23 cellular contexts compared by ENCODE assay signal in the genomic region with DNA sequence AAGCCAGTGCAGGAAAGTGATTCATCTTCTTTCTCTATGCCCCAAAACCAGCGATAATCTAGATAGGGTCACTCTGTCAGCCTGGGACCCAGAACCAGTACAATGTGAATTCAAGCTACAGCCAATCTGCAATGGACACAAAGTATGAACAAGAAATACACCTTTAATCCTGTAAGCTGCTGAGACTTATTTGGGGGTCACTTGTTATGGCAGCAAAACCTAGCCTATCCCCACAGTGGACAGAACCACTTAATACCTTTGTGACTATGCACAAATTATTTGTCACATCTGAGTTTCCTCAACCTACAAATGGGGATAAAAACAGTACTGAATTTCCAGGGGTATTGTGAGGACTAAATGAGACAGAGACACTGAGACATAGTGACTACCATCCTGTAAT. TPM values are rescaled to one million over a fixed set of nuclear protein-coding genes. Genes with fewer than 3 reads are reported as not detected.
DNase-seq lines count a peak whose midpoint lies in the region; ATAC-seq, FAIRE-seq and TF ChIP-seq lines count a peak whose summit lies in the region.
"Had no signal": no experiment of that assay in that cellular context is flagged by ENCODE, and none has a peak within 500 bp of the region (broad histone marks: within the 10 kb centered on the region; RNA-seq: fewer than 3 reads in every experiment).

No MANE protein-coding gene starts in this region.

- H3K79me2 ChIP-seq in HepG2 (ENCODE audit: insufficient read depth, low read length) (no peaks in the 10 kb centered on the region), parathyroid adenoma (no peaks in the 10 kb centered on the region)

- POLR2A ChIA-PET in HepG2 (lab: Yijun Ruan, JAX), result no interaction called here

- H3K36me3 ChIP-seq in HepG2 (replicated peaks in 1 of 2; ENCODE audit: control insufficient read depth in 1 of 2, insufficient read depth in 2 of 2, low read length in 2 of 2) (no peaks in the 10 kb centered on the region), right lobe of liver (peaks cover 0 to 7% (median 2%) of the 10 kb centered on the region in 4 donors), endocrine pancreas (ENCODE audit: control insufficient read depth, insufficient read depth, low read length) (no peaks in the 10 kb centered on the region), parathyroid adenoma (ENCODE audit: control insufficient read depth, insufficient read depth, low read length) (no peaks in the 10 kb centered on the region)

- in situ Hi-C loops in HepG2 (cut with HindIII; ENCODE audit: extremely low pct_ligation_motif_present, low pct_unique_long_range_greater_than_20kb) (no loop called here), GM13977 (cut with MboI; ENCODE audit: low pct_unique_long_range_greater_than_20kb, low sequenced_read_pairs, unreplicated experiment) (no loop called here)

- TF ChIP-seq POLR2A in HepG2 (IDR thresholded peaks at IDR 0.05; ENCODE audit: insufficient read depth in 1 of 2, low read depth in 2 of 2, low read length in 2 of 2) (no peak), right lobe of liver (IDR thresholded peaks at IDR 0.05) (no peak)

- CTCF ChIA-PET in HepG2 (lab: Yijun Ruan, JAX; ENCODE audit: low intra/inter-chr PET ratio, low total read pairs), result no interaction called here

- BruUV-seq in HepG2 (replicated peaks; lab: Mats Ljungman, UMichigan), result no TSS peak

- ATAC-seq in HepG2 (no peak), right lobe of liver (no peak), HG02642 (IDR thresholded peaks at IDR 0.05; ENCODE audit: poor library complexity, unreplicated experiment) (no peak), GM21825 (IDR thresholded peaks at IDR 0.05; ENCODE audit: unreplicated experiment) (no peak)
- ATAC-seq: A549; CD8-positive, alpha-beta T cell had no signal

- no peak for DNase-seq in HepG2 (ENCODE audit: low spot score)
- no peak for DNase-seq in right lobe of liver
- no peak for DNase-seq in GM13977 (ENCODE audit: low spot score)
- DNase-seq: AML-193; Caco-2; Calu3; CD4-positive, alpha-beta T cell; CD8-positive, alpha-beta T cell; DMS79 treated with DMSO at 0.1 percent for 48 hours; GF-D8 had no signal

- H3K27ac ChIP-seq in HepG2 (ENCODE audit: extremely low read length, insufficient read depth, low read length) (no peak overlapping the region), right lobe of liver (no peak overlapping the region), parathyroid adenoma (peak overlapping the region; percentile 89)
- H3K27ac ChIP-seq: 22Rv1; A549; BLaER1 treated with 17β-estradiol and CSF1 and Interleukin-3, amounts not matched to agents 10 nM and 100 nM; C4-2B had no signal

- no peak for TF ChIP-seq EP300 in HepG2 (IDR thresholded peaks at IDR 0.05; ENCODE audit: low read depth in 2 of 2, low read length in 2 of 2)
- TF ChIP-seq EP300 in HepG2 (CRISPR knock-in tag; IDR thresholded peaks at IDR 0.05; ENCODE audit: borderline replicate concordance), result no peak

- H3K4me3 ChIP-seq in HepG2 (replicated peaks in 1 of 3; ENCODE audit: insufficient read depth in 1 of 3, low read depth in 2 of 3, low read length in 3 of 3) (no peak overlapping the region), right lobe of liver (no peak overlapping the region), endocrine pancreas (ENCODE audit: control insufficient read depth, insufficient read depth, low read length) (peak overlapping the region; percentile 23), parathyroid adenoma (ENCODE audit: low read depth, low read length) (no peak overlapping the region)
- H3K4me3 ChIP-seq: A549; BLaER1 treated with 17β-estradiol and CSF1 and Interleukin-3, amounts not matched to agents 10 nM and 100 nM had no signal

- no peak for TF ChIP-seq RAD21 in HepG2 (CRISPR knock-in tag; IDR thresholded peaks at IDR 0.05)

- no peak overlapping the region for H3K9ac ChIP-seq in HepG2 (ENCODE audit: insufficient read depth, low read depth, low read length)
- H3K9ac ChIP-seq in endocrine pancreas (ENCODE audit: control insufficient read depth, insufficient read depth, low read length), result peak overlapping the region; percentile 11
- H3K9ac ChIP-seq in parathyroid adenoma, result no peak overlapping the region
- H3K9ac ChIP-seq: BLaER1 treated with 17β-estradiol and CSF1 and Interleukin-3, amounts not matched to agents 10 nM and 100 nM had no signal

- H3K4me1 ChIP-seq in HepG2 (ENCODE audit: insufficient read depth, low read length), result no peaks in the 10 kb centered on the region
- H3K4me1 ChIP-seq in right lobe of liver, result peaks cover 0 to 10% (median 4%) of the 10 kb centered on the region in 4 donors
- no peaks in the 10 kb centered on the region for H3K4me1 ChIP-seq in endocrine pancreas (ENCODE audit: control insufficient read depth, insufficient read depth, low read length)
- H3K4me1 ChIP-seq in parathyroid adenoma, result peaks cover 31% of the 10 kb centered on the region
- H3K4me1 ChIP-seq: A549, Caco-2 had no signal

- 100% methylated on average over 1 of the region's 1 CpG for WGBS in HepG2 (ENCODE audit: low lambda C conversion rate)
- WGBS in right lobe of liver (ENCODE audit: insufficient coverage, low coverage, low lambda C conversion rate, missing lambda C conversion rate), result no CpG with 5 or more reads among the region's 1 CpG

- intact Hi-C loops in HepG2 (cut with micrococcal nuclease; ENCODE audit: unreplicated experiment) (no loop called here), right lobe of liver (cut with DNase I) (no loop called here)

- H3K4me2 ChIP-seq in HepG2 (ENCODE audit: low read depth, low read length) (no peak overlapping the region), parathyroid adenoma (ENCODE audit: low read length) (peak overlapping the region; percentile 54)
- H3K4me2 ChIP-seq: A549 had no signal

- no peak for FAIRE-seq in HepG2 (lab: Jason Lieb, UNC)
- FAIRE-seq: A549, D721Med, G401.6, GM12891, GM18507, GM19239 had no signal

- no peak for TF ChIP-seq CTCF in HepG2 (CRISPR knock-in tag; IDR thresholded peaks at IDR 0.05)
- no peak for TF ChIP-seq CTCF in right lobe of liver (IDR thresholded peaks at IDR 0.05)
- no peak for TF ChIP-seq CTCF in parathyroid adenoma (IDR thresholded peaks at IDR 0.05)
- no peak for TF ChIP-seq CTCF in GM13977 (IDR thresholded peaks at IDR 0.05; ENCODE audit: extremely low read depth, insufficient read depth, missing control alignments)

- H3K9me3 ChIP-seq in HepG2 (ENCODE audit: low read length) (no peaks in the 10 kb centered on the region), right lobe of liver (no peaks in the 10 kb centered on the region), endocrine pancreas (ENCODE audit: control insufficient read depth, low read length) (no peaks in the 10 kb centered on the region), parathyroid adenoma (ENCODE audit: control insufficient read depth, low read length) (no peaks in the 10 kb centered on the region)
- H3K9me3 ChIP-seq: A549; BLaER1 treated with 17β-estradiol and CSF1 and Interleukin-3, amounts not matched to agents 10 nM and 100 nM; Caco-2 had no signal

- no peak overlapping the region for H2AFZ ChIP-seq in HepG2 (ENCODE audit: low read length)
- no peak overlapping the region for H2AFZ ChIP-seq in parathyroid adenoma

- H3K27me3 ChIP-seq in HepG2 (ENCODE audit: control insufficient read depth in 1 of 2, insufficient read depth in 2 of 2, low read length in 2 of 2) (no peaks in the 10 kb centered on the region), right lobe of liver (no peaks in the 10 kb centered on the region), endocrine pancreas (ENCODE audit: control insufficient read depth, insufficient read depth, low read length) (no peaks in the 10 kb centered on the region), parathyroid adenoma (ENCODE audit: control insufficient read depth, insufficient read depth, low read length) (no peaks in the 10 kb centered on the region)
- H3K27me3 ChIP-seq: BLaER1 treated with 17β-estradiol and CSF1 and Interleukin-3, amounts not matched to agents 10 nM and 100 nM had no signal

- H4K20me1 ChIP-seq in HepG2 (ENCODE audit: insufficient read depth, low read length), result no peaks in the 10 kb centered on the region

TF ChIP-seq in HepG2, 621 proteins besides CTCF, POLR2A, EP300 and RAD21:
- TF ChIP-seq, protein P1, sequence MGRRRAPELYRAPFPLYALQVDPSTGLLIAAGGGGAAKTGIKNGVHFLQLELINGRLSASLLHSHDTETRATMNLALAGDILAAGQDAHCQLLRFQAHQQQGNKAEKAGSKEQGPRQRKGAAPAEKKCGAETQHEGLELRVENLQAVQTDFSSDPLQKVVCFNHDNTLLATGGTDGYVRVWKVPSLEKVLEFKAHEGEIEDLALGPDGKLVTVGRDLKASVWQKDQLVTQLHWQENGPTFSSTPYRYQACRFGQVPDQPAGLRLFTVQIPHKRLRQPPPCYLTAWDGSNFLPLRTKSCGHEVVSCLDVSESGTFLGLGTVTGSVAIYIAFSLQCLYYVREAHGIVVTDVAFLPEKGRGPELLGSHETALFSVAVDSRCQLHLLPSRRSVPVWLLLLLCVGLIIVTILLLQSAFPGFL (CRISPR knock-in tag; IDR thresholded peaks at IDR 0.05), result no peak
- TF ChIP-seq ZNF484 (CRISPR knock-in tag; IDR thresholded peaks at IDR 0.05; ENCODE audit: borderline replicate concordance, low read depth), result no peak
- TF ChIP-seq NFKBIZ (CRISPR knock-in tag; IDR thresholded peaks at IDR 0.05), result no peak
- TF ChIP-seq ZNF12 (CRISPR knock-in tag; IDR thresholded peaks at IDR 0.05), result peak; percentile 85

RNA-seq across cellular contexts. Expression of a gene that starts 50.0 kb away (rescaled TPM):
- total RNA-seq in HepG2 (2016; rRNA removed; fragmentation: Illumina TruSeq; extraction: Trizol) (3.9 and 4.1 TPM in 2 replicates), right lobe of liver (10 to 100 TPM in 3 of 6 experiments, 1 to 10 TPM in 3; 6.4 to 13.5 (median 9.8) TPM)
- total RNA-seq in HepG2 (2016; cell fraction: cytosol; rRNA removed; fragmentation: Illumina TruSeq; extraction: Trizol; ENCODE audit: low read depth), result 2.2 and 2.4 TPM in 2 replicates
- 4.4 and 6.1 TPM in 2 replicates for total RNA-seq in HepG2 (2016; cell fraction: insoluble cytoplasmic fraction; rRNA removed; fragmentation: Illumina TruSeq; extraction: Trizol)
- 3.6 and 4.0 TPM in 2 replicates for total RNA-seq in HepG2 (2016; cell fraction: membrane; rRNA removed; fragmentation: Illumina TruSeq; extraction: Trizol)
- 5.2 and 5.6 TPM in 2 replicates for total RNA-seq in HepG2 (2016; cell fraction: nucleus; rRNA removed; fragmentation: Illumina TruSeq; extraction: Trizol)
- polyA plus RNA-seq in HepG2 (2011; rRNA removed), result 2.1 and 3.3 TPM in 2 replicates
- polyA plus RNA-seq in HepG2 (2011; cell fraction: cytosol; rRNA removed), result 2.3 and 3.3 TPM in 2 replicates
- 4.8 and 6.1 TPM in 2 replicates for polyA plus RNA-seq in HepG2 (2011; cell fraction: nucleus; rRNA removed)
- 1.3 and 1.9 TPM in 2 replicates for polyA plus RNA-seq in HepG2 (2012)
- 2.0 and 2.4 TPM in 2 replicates for polyA plus RNA-seq in HepG2 (2016; cell fraction: cytosol; fragmentation: Illumina TruSeq; extraction: Trizol; ENCODE audit: low read depth)
- polyA plus RNA-seq in HepG2 (2016; cell fraction: insoluble cytoplasmic fraction; fragmentation: Illumina TruSeq; extraction: Trizol; ENCODE audit: low read depth), result 2.8 and 3.9 TPM in 2 replicates
- polyA plus RNA-seq in HepG2 (2016; cell fraction: membrane; fragmentation: Illumina TruSeq; extraction: Trizol; ENCODE audit: low read depth), result 3.1 and 3.5 TPM in 2 replicates
- 5.0 and 6.3 TPM in 2 replicates for polyA plus RNA-seq in HepG2 (2016; cell fraction: nucleus; fragmentation: Illumina TruSeq; extraction: Trizol; ENCODE audit: insufficient read depth, low read depth)
- 5.4 and 25.9 TPM in 2 replicates for polyA minus RNA-seq in HepG2 (2011; rRNA and poly(A)+ RNA removed; ENCODE audit: low replicate concordance)
- polyA minus RNA-seq in HepG2 (2011; cell fraction: cytosol; rRNA and poly(A)+ RNA removed), result 2.5 and 2.6 TPM in 2 replicates
- 1.5 and 3.6 TPM in 2 replicates for polyA minus RNA-seq in HepG2 (2011; cell fraction: nucleus; rRNA and poly(A)+ RNA removed)
